Comparison of ENCODE assay signal across 9 cellular contexts in genomic region chr17:49497147-49498036, GRCh38. TPM values are rescaled to one million over a fixed set of nuclear protein-coding genes. Genes with fewer than 3 reads are reported as not detected.
DNase-seq lines count a peak whose midpoint lies in the region; ATAC-seq, FAIRE-seq and TF ChIP-seq lines count a peak whose summit lies in the region.
"Had no signal": no experiment of that assay in that cellular context is flagged by ENCODE, and none has a peak within 500 bp of the region (broad histone marks: within the 10 kb centered on the region; RNA-seq: fewer than 3 reads in every experiment).

No MANE protein-coding gene starts in this region.

- peaks cover 30% of the 10 kb centered on the region for H3K4me1 Mint-ChIP-seq in stimulated activated effector memory CD8-positive, alpha-beta T cell treated with anti-CD3 and anti-CD28 coated beads, Interleukin-12 subunit alpha, Interleukin-12 subunit beta, amount 100 ng/mL, for 72 hours

- peaks cover 9% of the 10 kb centered on the region; the same call in 1 of the 2 replicates for H3K4me1 ChIP-seq in GM12878 (ENCODE audit: control insufficient read depth, insufficient read depth, low read length)
- peaks cover 16% of the 10 kb centered on the region for H3K4me1 ChIP-seq in OCI-LY7 (ENCODE audit: insufficient read depth, low read length, poor library complexity, severe bottlenecking)

- no peak for TF ChIP-seq POLR2A in GM12878 (IDR thresholded peaks at IDR 0.05; ENCODE audit: low read depth, low read length)

- peak; percentile 25 for DNase-seq in EL
- peak; percentile 39 for DNase-seq in NCI-H446 treated with DMSO at 0.1 percent for 48 hours (lab: John Stamatoyannopoulos, UW)
- DNase-seq in GM12878 (ENCODE audit: low read depth, low spot score): no peak
- peak; percentile 96 for DNase-seq in islet precursor cell
- DNase-seq in stimulated activated effector memory CD8-positive, alpha-beta T cell treated with anti-CD3 and anti-CD28 coated beads, Interleukin-12 subunit alpha, Interleukin-12 subunit beta, amount 100 ng/mL, for 72 hours (ENCODE audit: low spot score in 2 of 2): peak; percentile 12 to 57
- no peak for DNase-seq in HuH-7.5 (ENCODE audit: low spot score)
- DNase-seq in OCI-LY7 (ENCODE audit: low spot score): no peak

- H3K79me2 ChIP-seq in GM12878 (ENCODE audit: control insufficient read depth, insufficient read depth, low read length) (no peaks in the 10 kb centered on the region), OCI-LY7 (ENCODE audit: insufficient read depth, low read depth, low read length) (no peaks in the 10 kb centered on the region)

- SMC1A ChIA-PET in GM12878 (lab: Charles Lee; ENCODE audit: uncharacterized antibody, unreplicated experiment): no interaction called here

- POLR2A ChIA-PET in GM12878 (lab: Charles Lee) (no interaction called here), OCI-LY7 (lab: Charles Lee) (interaction anchor here (0.6 kb wide), 1 partner anchor 623 kb away, joined by 4 read pairs; no protein-coding TSS in a partner anchor)

- no peak overlapping the region for H3K4me3 ChIP-seq in GM12878
- no peak overlapping the region for H3K4me3 ChIP-seq in OCI-LY7 (ENCODE audit: low read depth, low read length, poor library complexity, severe bottlenecking)

- no peaks in the 10 kb centered on the region for H3K9me2 ChIP-seq in OCI-LY7 (ENCODE audit: insufficient read depth, low read length)

- H3K4me2 ChIP-seq in GM12878 (ENCODE audit: control insufficient read depth, insufficient read depth) (peak overlapping the region; percentile 71; the same call in 1 of the 2 replicates), OCI-LY7 (ENCODE audit: low read length) (no peak overlapping the region)

- H3K27ac Mint-ChIP-seq in stimulated activated effector memory CD8-positive, alpha-beta T cell treated with anti-CD3 and anti-CD28 coated beads, Interleukin-12 subunit alpha, Interleukin-12 subunit beta, amount 100 ng/mL, for 72 hours: no peak overlapping the region

- peak overlapping the region; percentile 80 for H3K4me3 Mint-ChIP-seq in stimulated activated effector memory CD8-positive, alpha-beta T cell treated with anti-CD3 and anti-CD28 coated beads, Interleukin-12 subunit alpha, Interleukin-12 subunit beta, amount 100 ng/mL, for 72 hours

- no peaks in the 10 kb centered on the region for H3K9me3 Mint-ChIP-seq in stimulated activated effector memory CD8-positive, alpha-beta T cell treated with anti-CD3 and anti-CD28 coated beads, Interleukin-12 subunit alpha, Interleukin-12 subunit beta, amount 100 ng/mL, for 72 hours

- no peak for TF ChIP-seq RAD21 in GM12878 (IDR thresholded peaks at IDR 0.05; ENCODE audit: insufficient read depth, low read depth, low read length)

- intact Hi-C loops in GM12878 (cut with micrococcal nuclease; ENCODE audit: unreplicated experiment) (loop anchor here (2.0 kb wide), 1 partner anchor 59 kb away; no protein-coding TSS in a partner anchor), OCI-LY7 (cut with micrococcal nuclease; ENCODE audit: unreplicated experiment) (loop anchor here (5.0 kb wide), 1 partner anchor 60 kb away; no protein-coding TSS in a partner anchor)

- H3K36me3 Mint-ChIP-seq in stimulated activated effector memory CD8-positive, alpha-beta T cell treated with anti-CD3 and anti-CD28 coated beads, Interleukin-12 subunit alpha, Interleukin-12 subunit beta, amount 100 ng/mL, for 72 hours: no peaks in the 10 kb centered on the region

- no peak overlapping the region for H3K9ac ChIP-seq in GM12878 (ENCODE audit: control insufficient read depth, insufficient read depth, low read length)

- ATAC-seq in GM12878 (no peak), GM19328 (IDR thresholded peaks at IDR 0.05; ENCODE audit: unreplicated experiment) (no peak)
- ATAC-seq in stimulated activated effector memory CD8-positive, alpha-beta T cell treated with anti-CD3 and anti-CD28 coated beads, Interleukin-12 subunit alpha, Interleukin-12 subunit beta, amount 100 ng/mL, for 72 hours: no peak

- TF ChIP-seq EP300 in GM12878 (IDR thresholded peaks at IDR 0.05; ENCODE audit: borderline replicate concordance in 1 of 2, control insufficient read depth in 1 of 2, low read depth in 2 of 2, low read length in 2 of 2): no peak

- H3K9me3 ChIP-seq in GM12878 (replicated peaks; ENCODE audit: control insufficient read depth, insufficient read depth, low read length): no peaks in the 10 kb centered on the region
- no peaks in the 10 kb centered on the region for H3K9me3 ChIP-seq in OCI-LY7 (ENCODE audit: low read length)

- H3K27me3 ChIP-seq in GM12878 (replicated peaks in 1 of 2; ENCODE audit: control insufficient read depth in 2 of 2, insufficient read depth in 2 of 2, low read length in 1 of 2): peaks cover 13 to 15% of the 10 kb centered on the region in 2 experiments

- H4K20me1 ChIP-seq in GM12878 (ENCODE audit: control insufficient read depth, insufficient read depth) (no peaks in the 10 kb centered on the region), OCI-LY7 (ENCODE audit: insufficient read depth, low read length) (no peaks in the 10 kb centered on the region)

- 11% methylated on average over 62 of the region's 76 CpGs for WGBS in GM12878 (ENCODE audit: insufficient coverage, insufficient replicate concordance, low lambda C conversion rate, missing lambda C conversion rate)

- RAD21 ChIA-PET in GM12878 (lab: Charles Lee; ENCODE audit: unreplicated experiment): interaction anchor here (1.0 to 1.8 kb wide), 2 partner anchors 59 to 60 kb away, joined by 3 to 6 read pairs; no protein-coding TSS in a partner anchor

- no peak for TF ChIP-seq CTCF in GM12878 (IDR thresholded peaks at IDR 0.05 in 2 of 3, conservative IDR thresholded peaks at IDR 0.05 in 1 of 3; ENCODE audit: control insufficient read depth in 2 of 3, extremely low read depth in 1 of 3, insufficient read depth in 1 of 3, low read depth in 3 of 3, low read length in 3 of 3)
- TF ChIP-seq CTCF in OCI-LY7 (conservative IDR thresholded peaks at IDR 0.05; ENCODE audit: low read length): no peak

- H2AFZ ChIP-seq in GM12878 (ENCODE audit: control insufficient read depth, low read depth, low read length) (no peak overlapping the region), OCI-LY7 (ENCODE audit: low read length) (no peak overlapping the region)

- in situ Hi-C loops in GM12878 (cut with MboI): loop anchor here (5.0 kb wide), 1 partner anchor 55 kb away; no protein-coding TSS in a partner anchor

- BruUV-seq in GM12878 (replicated peaks; lab: Mats Ljungman, UMichigan): no TSS peak
- no TSS peak for BruUV-seq in OCI-LY7 (replicated peaks; lab: Mats Ljungman, UMichigan)

- FAIRE-seq in GM12878 (lab: Jason Lieb, UNC): no peak
- FAIRE-seq: colon had no signal

- CTCF ChIA-PET in GM12878 (lab: Yijun Ruan, JAX) (interaction anchor here (0.6 to 5.0 kb wide), 6 partner anchors 12 to 707 kb away, joined by 3 to 37 read pairs (median 4); no protein-coding TSS in a partner anchor), OCI-LY7 (lab: Charles Lee; ENCODE audit: unreplicated experiment) (no interaction called here)

- H3K27ac ChIP-seq in GM12878 (ENCODE audit: control insufficient read depth, insufficient read depth): no peak overlapping the region
- H3K27ac ChIP-seq in OCI-LY7 (ENCODE audit: low read depth, low read length, poor library complexity, severe bottlenecking): no peak overlapping the region

- no peaks in the 10 kb centered on the region for H3K36me3 ChIP-seq in GM12878 (ENCODE audit: control insufficient read depth in 2 of 2, insufficient read depth in 2 of 2, low read length in 1 of 2)
- H3K36me3 ChIP-seq in OCI-LY7 (ENCODE audit: insufficient read depth, low read length): no peaks in the 10 kb centered on the region

TF ChIP-seq in GM12878, 131 proteins besides CTCF, POLR2A, EP300 and RAD21:
- TF ChIP-seq SUZ12 (IDR thresholded peaks at IDR 0.05; ENCODE audit: unreplicated experiment) (peak; percentile 83), ZNF217 (IDR thresholded peaks at IDR 0.05) (no peak), ZNF207 (IDR thresholded peaks at IDR 0.05; ENCODE audit: borderline replicate concordance) (no peak), CREB1 (IDR thresholded peaks at IDR 0.05; ENCODE audit: low read depth) (no peak), KAT2A (conservative IDR thresholded peaks at IDR 0.05; ENCODE audit: control insufficient read depth, low read depth, low read length) (no peak), ZNF24 (IDR thresholded peaks at IDR 0.05) (no peak), RUNX3 (IDR thresholded peaks at IDR 0.05; ENCODE audit: low read length) (no peak)

RNA-seq across cellular contexts. Expression of gene NGFR, which starts 2.3 kb away (rescaled TPM):
- total RNA-seq in GM12878 (2013; cell fraction: nucleolus; rRNA removed): 0.42 and 0.44 TPM in 2 replicates
- total RNA-seq in GM12878 (2014; rRNA removed) (0.11 TPM in 2 replicates), GM12878 (2014; rRNA removed; fragmentation: Illumina TruSeq; extraction: Trizol) (0.05 and 0.09 TPM in 2 replicates), GM12878 (2021) (0.08 and 0.21 TPM in 2 replicates), OCI-LY7 (2022) (0.10 and 0.17 TPM in 2 replicates)
- 0.14 TPM for polyA plus RNA-seq in GM12878 (2011; ENCODE audit: low read depth)
- polyA plus RNA-seq in GM12878 (2011; rRNA removed) (0.07 TPM in 1 of 2 replicates, not detected in the other), GM12878 (2014; fragmentation: Illumina TruSeq; extraction: Trizol) (0.07 and 0.10 TPM in 2 replicates), GM12878 (2014; fragmentation: Nextera tagmentation; extraction: Ambion mirVana) (under 1 TPM in 1 of 2 experiments, not detected in 1; 0.05 TPM), GM12878 (2014; rRNA removed) (0.09 and 0.15 TPM in 2 replicates), GM12878 (2016; fragmentation: Nextera tagmentation; extraction: Ambion mirVana) (under 1 TPM; 0.05 to 0.28 TPM)
- polyA plus RNA-seq in GM12878 (2011; cell fraction: cytosol; rRNA removed): 0.09 and 0.18 TPM in 2 replicates
- 0.07 and 0.22 TPM in 2 replicates for polyA plus RNA-seq in GM12878 (2011; cell fraction: nucleus; rRNA removed)
- 0.64 and 0.72 TPM in 2 replicates for polyA plus RNA-seq in GM12878 (2012)
- 0.05 and 0.15 TPM in 2 replicates for polyA minus RNA-seq in GM12878 (2011; rRNA and poly(A)+ RNA removed)
- polyA minus RNA-seq in GM12878 (2011; cell fraction: cytosol; rRNA and poly(A)+ RNA removed): not detected in 2 replicates
- polyA minus RNA-seq in GM12878 (2011; cell fraction: nucleus; rRNA and poly(A)+ RNA removed): 0.10 TPM in 1 of 2 replicates, not detected in the other
- 0.13 and 1.1 TPM in 2 replicates for total RNA-seq in OCI-LY7 (2014; rRNA removed; shearing (Covaris generic))

Comparison
In these comparisons a context has a peak if more than half of its experiments do, and no peak if none do; other contexts are left out.
1. DNase-seq: peak in EL (single experiment), NCI-H446 treated with DMSO at 0.1 percent for 48 hours (single experiment), islet precursor cell (single experiment) and stimulated activated effector memory CD8-positive, alpha-beta T cell treated with anti-CD3 and anti-CD28 coated beads, Interleukin-12 subunit alpha, Interleukin-12 subunit beta, amount 100 ng/mL, for 72 hours (2 of 2); none in GM12878 (single experiment), HuH-7.5 (single experiment) and OCI-LY7 (single experiment).